Comparison of ENCODE assay signal across 21 cellular contexts in the genomic region with DNA sequence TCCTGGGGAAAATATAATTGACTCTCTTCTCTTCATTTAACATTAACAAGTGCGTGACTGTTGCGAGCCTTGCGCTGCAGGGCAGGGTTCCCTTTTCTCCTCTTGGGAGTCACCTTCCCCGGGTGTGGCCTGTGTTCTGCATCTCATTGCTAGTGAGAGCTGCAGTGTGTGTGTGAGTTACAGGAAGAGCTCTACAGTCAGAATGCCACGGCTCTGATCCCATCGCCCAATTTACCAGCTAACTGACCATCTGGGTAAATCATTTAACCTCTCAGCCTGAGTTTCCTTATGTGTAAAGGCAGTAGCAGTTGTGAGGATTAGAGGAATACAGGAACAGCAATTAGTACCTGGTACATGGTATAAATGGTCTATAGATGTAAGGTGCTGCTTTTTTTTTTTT.
"Had no signal": no experiment of that assay in that cellular context is flagged by ENCODE, and none has a peak within 500 bp of the region (broad histone marks: within the 10 kb centered on the region; RNA-seq: fewer than 3 reads in every experiment).

No MANE protein-coding gene starts in this region.

- ATAC-seq: Panc1, PC-3, Right ventricle myocardium inferior, SK-N-SH treated with all-trans-retinoic acid at 6 μM for 48 hours had no signal

- DNase-seq: KBM-7; MV-4-11; NCI-H1048; NCI-H1105; NCI-H1417; NCI-H146; NCI-H1694 treated with DMSO at 0.1 percent for 48 hours; NCI-H1930; NCI-H2081; NCI-H2107; NCI-H2227 treated with DMSO at 0.1 percent for 48 hours; NCI-H524; NCI-H526 treated with DMSO at 0.1 percent for 48 hours; NCI-H748 treated with DMSO at 0.1 percent for 48 hours; NK-92 treated with Interleukin-12 subunit alpha and Interleukin-12 subunit beta, amount 100 ng/mL, for 24 hours; PC-3; SHP77 treated with DMSO at 0.1 percent for 48 hours; SJCRH30 had no signal
